Comparison of ENCODE assay signal across 10 cellular contexts in the genomic region with DNA sequence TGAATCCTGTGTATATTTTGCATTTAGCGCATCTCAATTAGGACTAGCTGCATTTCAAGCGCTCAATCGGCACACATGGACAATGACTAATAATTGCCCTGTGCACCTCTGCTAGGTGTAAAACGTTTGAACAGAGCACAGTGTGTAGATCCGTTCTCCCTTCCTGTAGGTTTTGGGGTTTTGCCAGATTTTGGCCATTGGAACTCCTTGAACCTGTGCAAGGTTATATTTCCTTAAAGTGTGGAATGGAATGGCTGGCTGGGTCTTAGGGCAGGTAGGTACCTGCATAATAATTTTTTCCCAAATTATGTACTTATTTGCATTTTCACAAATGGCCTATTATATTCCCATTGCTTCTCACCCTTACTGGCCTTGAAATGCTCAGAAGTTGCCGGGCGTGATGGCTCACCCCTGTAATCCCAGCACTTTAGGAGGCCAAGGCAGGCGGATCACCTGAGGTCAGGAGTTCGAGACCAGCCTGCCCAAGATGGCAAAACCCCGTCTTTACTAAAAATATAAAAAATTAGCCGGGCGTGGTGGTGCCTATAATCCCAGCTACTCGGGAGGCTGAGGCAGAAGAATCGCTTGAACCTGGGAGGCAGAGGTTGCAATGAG. TPM values are rescaled to one million over a fixed set of nuclear protein-coding genes. Genes with fewer than 3 reads are reported as not detected.
DNase-seq lines count a peak whose midpoint lies in the region; ATAC-seq and TF ChIP-seq lines count a peak whose summit lies in the region.
"Had no signal": no experiment of that assay in that cellular context is flagged by ENCODE, and none has a peak within 500 bp of the region (broad histone marks: within the 10 kb centered on the region; RNA-seq: fewer than 3 reads in every experiment).

No MANE protein-coding gene starts in this region.

- no peak for TF ChIP-seq CTCF in Loucy (conservative IDR thresholded peaks at IDR 0.05; ENCODE audit: low read length)
- TF ChIP-seq CTCF in dorsolateral prefrontal cortex (IDR thresholded peaks at IDR 0.05 in 54 of 56, conservative IDR thresholded peaks at IDR 0.05 in 2 of 56; ENCODE audit: low read depth in 1 of 56, partially characterized antibody in 56 of 56), result no peak
- TF ChIP-seq CTCF in neural crest cell (conservative IDR thresholded peaks at IDR 0.05), result no peak

- H3K9me3 Mint-ChIP-seq in neural crest cell, result no peaks in the 10 kb centered on the region

- H4K20me1 ChIP-seq in Loucy (ENCODE audit: insufficient read depth, low read length, poor library complexity, severe bottlenecking), result no peaks in the 10 kb centered on the region

- no peaks in the 10 kb centered on the region for H3K36me3 ChIP-seq in Loucy (ENCODE audit: insufficient read depth, low read length)

- no peaks in the 10 kb centered on the region for H3K9me3 ChIP-seq in Loucy (ENCODE audit: insufficient read depth, low read depth, low read length)

- DNase-seq in dorsolateral prefrontal cortex (peak in 1 of 10 donors; percentile 21), neural crest cell (ENCODE audit: low read depth, low spot score) (no peak), NCI-H128 (lab: John Stamatoyannopoulos, UW; ENCODE audit: unreplicated experiment) (no peak), NCI-H187 treated with DMSO at 0.1 percent for 48 hours (lab: John Stamatoyannopoulos, UW) (no peak)

- no peaks in the 10 kb centered on the region for H3K27me3 ChIP-seq in Loucy (ENCODE audit: insufficient read depth, low read length, poor library complexity, severe bottlenecking)
- H3K27me3 ChIP-seq in dorsolateral prefrontal cortex, result no peaks in the 10 kb centered on the region

- no peak overlapping the region for H3K27ac Mint-ChIP-seq in neural crest cell (ENCODE audit: unreplicated experiment)

- H2AFZ ChIP-seq in Loucy (ENCODE audit: low read length), result no peak overlapping the region

- H3K27ac ChIP-seq in dorsolateral prefrontal cortex, result peak overlapping the region; percentile 65 to 99 (median 95)

- H3K9me2 ChIP-seq in Loucy (replicated peaks; ENCODE audit: low read depth, low read length), result no peaks in the 10 kb centered on the region

- no peaks in the 10 kb centered on the region for H3K36me3 Mint-ChIP-seq in neural crest cell (ENCODE audit: low read depth)

- intact Hi-C loops in dorsolateral prefrontal cortex (cut with DNase I), result loop anchor here in 1 of 2 donors (2.0 kb wide), 1 partner anchor 118 kb away; no protein-coding TSS in a partner anchor

- H3K4me2 ChIP-seq in Loucy (ENCODE audit: low read depth, low read length, poor library complexity, severe bottlenecking), result peak overlapping the region; percentile 59

- peak overlapping the region; percentile 50 for H3K4me3 ChIP-seq in Loucy (ENCODE audit: low read length, poor library complexity, severe bottlenecking)
- H3K4me3 ChIP-seq in dorsolateral prefrontal cortex, result peak overlapping the region in 53 of 59 donors; percentile 0 to 82 (median 66)

- peaks cover 29% of the 10 kb centered on the region for H3K4me1 Mint-ChIP-seq in neural crest cell

- peaks cover 12% of the 10 kb centered on the region for H3K4me1 ChIP-seq in Loucy (ENCODE audit: insufficient read depth, low read length, poor library complexity, severe bottlenecking)

- peaks cover 8% of the 10 kb centered on the region for H3F3A ChIP-seq in Loucy (ENCODE audit: low read depth)

- peak overlapping the region; percentile 55 for H3K9ac ChIP-seq in Loucy (ENCODE audit: low read depth, low read length, poor library complexity, severe bottlenecking)

- H3K27me3 Mint-ChIP-seq in neural crest cell (ENCODE audit: low read depth), result peaks cover 17% of the 10 kb centered on the region

- H3K4me3 Mint-ChIP-seq in neural crest cell, result peak overlapping the region; percentile 91

- H3K79me2 ChIP-seq in Loucy (ENCODE audit: insufficient read depth, low read length), result no peaks in the 10 kb centered on the region

- ATAC-seq in GM19468 (IDR thresholded peaks at IDR 0.05; ENCODE audit: extremely low read depth, unreplicated experiment) (peak; percentile 11), GM21528 (IDR thresholded peaks at IDR 0.05; ENCODE audit: low FRiP score, unreplicated experiment) (no peak), GM19351 (IDR thresholded peaks at IDR 0.05; ENCODE audit: unreplicated experiment) (no peak)

RNA-seq across cellular contexts. Expression of gene RNU5B-1, which starts 0.8 kb away (rescaled TPM):
- 100 to 1,000 TPM in 7 of 120 experiments, 10 to 100 TPM in 67, not detected in 46; 23.0 to 207 (median 47.4) TPM for total RNA-seq in dorsolateral prefrontal cortex
- total RNA-seq in neural crest cell, result 17.2 TPM in 1 of 2 replicates, not detected in the other
- total RNA-seq: kidney epithelial cell, NCI-H460 had no signal

RNA-seq across cellular contexts. Expression of gene RNU5A-1, which starts 9.4 kb away (rescaled TPM):
- total RNA-seq in dorsolateral prefrontal cortex (10 to 100 TPM in 1 of 120 experiments, not detected in 119; 37.4 TPM), neural crest cell (not detected in 2 replicates)
- total RNA-seq: kidney epithelial cell, NCI-H460 had no signal

RNA-seq across cellular contexts. Expression of gene PARP16, which starts 18.6 kb away (rescaled TPM):
- 10 to 100 TPM in 24 of 120 experiments, 1 to 10 TPM in 96; 3.7 to 14.5 (median 8.2) TPM for total RNA-seq in dorsolateral prefrontal cortex
- 14.8 and 15.5 TPM in 2 replicates for total RNA-seq in neural crest cell
